In the genomic region with DNA sequence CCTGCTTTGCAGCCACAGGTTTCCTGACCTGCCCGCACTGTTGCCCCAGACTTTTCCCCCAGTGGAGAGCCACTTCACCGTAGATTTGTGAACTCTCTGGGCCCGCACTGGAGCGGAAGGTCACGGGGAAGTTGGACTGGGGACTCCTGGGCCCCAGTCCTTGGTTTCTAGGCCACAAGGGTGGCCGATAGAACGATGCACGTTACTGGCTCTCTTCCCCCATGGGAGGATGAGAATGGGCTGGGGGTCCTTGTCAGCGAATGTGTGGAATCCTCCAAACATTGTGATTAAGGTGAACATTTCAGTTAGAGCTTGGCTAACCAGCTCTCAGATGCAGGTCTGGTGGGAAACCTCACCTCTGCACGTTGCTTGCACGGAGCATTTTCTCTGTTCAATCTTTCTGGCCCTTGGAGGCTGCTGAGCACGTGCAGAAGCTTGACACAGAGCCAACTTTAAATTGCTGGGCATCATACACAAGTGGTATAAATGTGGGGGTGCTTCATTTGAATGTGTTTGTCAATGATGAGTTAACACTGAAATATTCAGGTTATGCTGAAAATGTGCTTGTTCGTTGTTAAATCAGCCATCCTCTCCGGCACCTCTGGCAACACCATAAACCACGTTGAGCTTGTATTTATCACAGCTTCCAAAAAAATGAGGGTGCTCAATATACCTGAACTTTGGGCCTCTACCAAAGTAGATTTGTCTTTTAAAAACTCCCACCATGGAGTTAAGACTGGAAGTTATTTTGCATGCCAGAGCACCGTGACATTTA, we compare ENCODE assay signal across 8 cellular contexts. TPM values are rescaled to one million over a fixed set of nuclear protein-coding genes. Genes with fewer than 3 reads are reported as not detected.
DNase-seq lines count a peak whose midpoint lies in the region; TF ChIP-seq lines count a peak whose summit lies in the region.

No MANE protein-coding gene starts in this region.

- H3K27me3 Mint-ChIP-seq in activated CD4-positive, alpha-beta T cell treated with anti-CD3 and anti-CD28 coated beads, Interleukin-2, amount 10 ng/mL, durations not matched to agents 24 days and 14 days: no peaks in the 10 kb centered on the region
- H3K27me3 Mint-ChIP-seq in nephron progenitor cell (ENCODE audit: low read depth, poor library complexity): peaks cover 10% of the 10 kb centered on the region

- no peak for TF ChIP-seq CTCF in fibroblast of mammary gland (conservative IDR thresholded peaks at IDR 0.05; ENCODE audit: control insufficient read depth, insufficient read depth, low read depth, low read length)
- TF ChIP-seq CTCF in nephron progenitor cell (IDR thresholded peaks at IDR 0.05): no peak

- peak; percentile 60 for DNase-seq in SIG-M5 treated with dmso at 0.1 percent for 504 hours (lab: John Stamatoyannopoulos, UW; ENCODE audit: unreplicated experiment)
- no peak for DNase-seq in SIG-M5 (lab: John Stamatoyannopoulos, UW)
- DNase-seq in HCEC 1CT: peak; percentile 81
- peak; percentile 42 for DNase-seq in MV-4-11 (lab: John Stamatoyannopoulos, UW)
- DNase-seq in activated CD4-positive, alpha-beta T cell treated with anti-CD3 and anti-CD28 coated beads, Interleukin-2, amount 10 ng/mL, durations not matched to agents 24 days and 14 days: no peak
- DNase-seq in fibroblast of mammary gland (ENCODE audit: low read depth): peak; percentile 59
- no peak for DNase-seq in nephron progenitor cell
- DNase-seq in NCI-H1436 treated with DMSO at 0.1 percent for 48 hours (lab: John Stamatoyannopoulos, UW): no peak

- peak overlapping the region; percentile 94 for H3K27ac Mint-ChIP-seq in activated CD4-positive, alpha-beta T cell treated with anti-CD3 and anti-CD28 coated beads, Interleukin-2, amount 10 ng/mL, durations not matched to agents 24 days and 14 days
- peak overlapping the region; percentile 83 for H3K27ac Mint-ChIP-seq in nephron progenitor cell

- peak overlapping the region; percentile 57 for H3K4me3 ChIP-seq in fibroblast of mammary gland (ENCODE audit: control insufficient read depth, low read depth, low read length)

- no peaks in the 10 kb centered on the region for H3K9me3 Mint-ChIP-seq in activated CD4-positive, alpha-beta T cell treated with anti-CD3 and anti-CD28 coated beads, Interleukin-2, amount 10 ng/mL, durations not matched to agents 24 days and 14 days
- H3K9me3 Mint-ChIP-seq in nephron progenitor cell: no peaks in the 10 kb centered on the region

- peak overlapping the region; percentile 92 for H3K4me3 Mint-ChIP-seq in activated CD4-positive, alpha-beta T cell treated with anti-CD3 and anti-CD28 coated beads, Interleukin-2, amount 10 ng/mL, durations not matched to agents 24 days and 14 days
- H3K4me3 Mint-ChIP-seq in nephron progenitor cell: peak overlapping the region; percentile 86

- H3K36me3 Mint-ChIP-seq in activated CD4-positive, alpha-beta T cell treated with anti-CD3 and anti-CD28 coated beads, Interleukin-2, amount 10 ng/mL, durations not matched to agents 24 days and 14 days (ENCODE audit: low read depth): peaks cover 17% of the 10 kb centered on the region
- H3K36me3 Mint-ChIP-seq in nephron progenitor cell (ENCODE audit: low read depth): peaks cover 14% of the 10 kb centered on the region

- peaks cover 39% of the 10 kb centered on the region for H3K4me1 Mint-ChIP-seq in activated CD4-positive, alpha-beta T cell treated with anti-CD3 and anti-CD28 coated beads, Interleukin-2, amount 10 ng/mL, durations not matched to agents 24 days and 14 days
- H3K4me1 Mint-ChIP-seq in nephron progenitor cell: peaks cover 37% of the 10 kb centered on the region

- intact Hi-C loops in activated CD4-positive, alpha-beta T cell treated with anti-CD3 and anti-CD28 coated beads, Interleukin-2, amount 10 ng/mL, durations not matched to agents 24 days and 14 days (cut with micrococcal nuclease): loop anchor here (1.0 to 10.0 kb wide), 3 partner anchors 63 to 430 kb away; a partner anchor contains a TSS

RNA-seq across cellular contexts. Expression of a gene that starts 1.0 kb away (rescaled TPM):
- 48.6 and 57.2 TPM in 2 replicates for total RNA-seq in activated CD4-positive, alpha-beta T cell treated with anti-CD3 and anti-CD28 coated beads, Interleukin-2, amount 10 ng/mL, durations not matched to agents 24 days and 14 days

RNA-seq across cellular contexts. Expression of a gene that starts 40.8 kb away (rescaled TPM):
- not detected in 2 replicates for total RNA-seq in activated CD4-positive, alpha-beta T cell treated with anti-CD3 and anti-CD28 coated beads, Interleukin-2, amount 10 ng/mL, durations not matched to agents 24 days and 14 days

Comparison
In these comparisons a context has a peak if more than half of its experiments do, and no peak if none do; other contexts are left out.
1. DNase-seq: peak in SIG-M5 treated with dmso at 0.1 percent for 504 hours (single experiment), HCEC 1CT (single experiment), MV-4-11 (single experiment) and fibroblast of mammary gland (single experiment); none in SIG-M5 (single experiment), activated CD4-positive, alpha-beta T cell treated with anti-CD3 and anti-CD28 coated beads, Interleukin-2, amount 10 ng/mL, durations not matched to agents 24 days and 14 days (single experiment), nephron progenitor cell (single experiment) and NCI-H1436 treated with DMSO at 0.1 percent for 48 hours (single experiment).